Comparison of ENCODE assay signal across 14 cellular contexts in the genomic region with DNA sequence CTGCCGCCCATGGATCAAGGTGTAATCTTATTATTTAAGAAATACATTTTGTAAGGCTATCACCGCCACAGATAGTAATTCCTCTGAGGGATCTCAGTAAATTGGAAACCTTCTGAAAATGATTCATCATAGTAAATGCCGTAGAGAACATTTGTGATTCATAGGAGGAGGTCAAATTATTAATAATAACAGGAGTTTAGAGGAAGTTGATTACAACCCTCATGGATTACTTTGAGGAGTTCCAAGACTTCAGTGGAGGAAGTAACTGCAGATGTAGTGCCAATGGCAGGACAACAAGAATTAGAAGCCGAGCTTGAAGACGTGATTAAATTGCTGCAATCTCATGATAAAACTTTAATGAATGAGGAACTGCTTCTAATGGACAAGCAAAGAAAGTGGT.
DNase-seq lines count a peak whose midpoint lies in the region; ATAC-seq, FAIRE-seq and TF ChIP-seq lines count a peak whose summit lies in the region.
"Had no signal": no experiment of that assay in that cellular context is flagged by ENCODE, and none has a peak within 500 bp of the region (broad histone marks: within the 10 kb centered on the region; RNA-seq: fewer than 3 reads in every experiment).

No MANE protein-coding gene starts in this region.

- H3K36me3 ChIP-seq in colonic mucosa (no peaks in the 10 kb centered on the region), vagina (no peaks in the 10 kb centered on the region)
- H3K36me3 ChIP-seq: esophagus squamous epithelium, spleen, thyroid gland had no signal

- DNase-seq in activated CD4-positive, alpha-beta T cell treated with anti-CD3 and anti-CD28 coated beads for 36 hours, result no peak
- no peak for DNase-seq in activated CD4-positive, alpha-beta T cell treated with anti-CD3 and anti-CD28 coated beads for 48 hours
- peak; percentile 42 for DNase-seq in LHCN-M2 (ENCODE audit: low read depth)
- DNase-seq in activated naive CD8-positive, alpha-beta T cell treated with anti-CD3 and anti-CD28 coated beads, Interleukin-2, amount 50 U/mL, for 24 hours, result no peak
- no peak for DNase-seq in naive thymus-derived CD8-positive, alpha-beta T cell
- no peak for DNase-seq in frontal cortex (ENCODE audit: low spot score in 2 of 2)
- DNase-seq in colonic mucosa, result no peak
- no peak for DNase-seq in vagina (ENCODE audit: extremely low spot score in 2 of 2)
- DNase-seq: esophagus squamous epithelium, NCI-H1436 treated with DMSO at 0.1 percent for 48 hours, NCI-H69, SHP77, spleen, thyroid gland had no signal

- no peak for FAIRE-seq in frontal cortex (lab: Jason Lieb, UNC)

- H3K4me3 Mint-ChIP-seq in activated CD4-positive, alpha-beta T cell treated with anti-CD3 and anti-CD28 coated beads for 36 hours, result peak overlapping the region; percentile 10
- no peak overlapping the region for H3K4me3 Mint-ChIP-seq in activated naive CD8-positive, alpha-beta T cell treated with anti-CD3 and anti-CD28 coated beads, Interleukin-2, amount 50 U/mL, for 24 hours
- peak overlapping the region in 7 of 10 donors; percentile 6 to 84 (median 77) for H3K4me3 Mint-ChIP-seq in naive thymus-derived CD8-positive, alpha-beta T cell

- H3K27ac ChIP-seq in colonic mucosa, result no peak overlapping the region
- no peak overlapping the region for H3K27ac ChIP-seq in vagina
- H3K27ac ChIP-seq: esophagus squamous epithelium, thyroid gland had no signal

- TF ChIP-seq CTCF in colonic mucosa (IDR thresholded peaks at IDR 0.05) (no peak), vagina (IDR thresholded peaks at IDR 0.05) (no peak)

- CTCF ChIA-PET in activated CD4-positive, alpha-beta T cell treated with anti-CD3 and anti-CD28 coated beads for 36 hours (lab: Charles Lee), result interaction anchor here (1.0 to 2.6 kb wide), 5 partner anchors 10 to 194 kb away, joined by 3 to 10 read pairs (median 4); no protein-coding TSS in a partner anchor

- H3K27me3 Mint-ChIP-seq in activated CD4-positive, alpha-beta T cell treated with anti-CD3 and anti-CD28 coated beads for 36 hours, result no peaks in the 10 kb centered on the region
- no peaks in the 10 kb centered on the region for H3K27me3 Mint-ChIP-seq in activated naive CD8-positive, alpha-beta T cell treated with anti-CD3 and anti-CD28 coated beads, Interleukin-2, amount 50 U/mL, for 24 hours
- no peaks in the 10 kb centered on the region for H3K27me3 Mint-ChIP-seq in naive thymus-derived CD8-positive, alpha-beta T cell

- peaks cover 69% of the 10 kb centered on the region for H3K4me1 Mint-ChIP-seq in activated CD4-positive, alpha-beta T cell treated with anti-CD3 and anti-CD28 coated beads for 36 hours
- peaks cover 69% of the 10 kb centered on the region for H3K4me1 Mint-ChIP-seq in activated naive CD8-positive, alpha-beta T cell treated with anti-CD3 and anti-CD28 coated beads, Interleukin-2, amount 50 U/mL, for 24 hours
- peaks cover 22 to 71% (median 65%) of the 10 kb centered on the region in 4 donors for H3K4me1 Mint-ChIP-seq in naive thymus-derived CD8-positive, alpha-beta T cell

- no peaks in the 10 kb centered on the region for H3K9me3 Mint-ChIP-seq in activated CD4-positive, alpha-beta T cell treated with anti-CD3 and anti-CD28 coated beads for 36 hours (ENCODE audit: low read depth)
- no peaks in the 10 kb centered on the region for H3K9me3 Mint-ChIP-seq in activated naive CD8-positive, alpha-beta T cell treated with anti-CD3 and anti-CD28 coated beads, Interleukin-2, amount 50 U/mL, for 24 hours
- no peaks in the 10 kb centered on the region for H3K9me3 Mint-ChIP-seq in naive thymus-derived CD8-positive, alpha-beta T cell

- peak overlapping the region; percentile 87 for H3K27ac Mint-ChIP-seq in activated CD4-positive, alpha-beta T cell treated with anti-CD3 and anti-CD28 coated beads for 36 hours
- peak overlapping the region; percentile 21 for H3K27ac Mint-ChIP-seq in activated naive CD8-positive, alpha-beta T cell treated with anti-CD3 and anti-CD28 coated beads, Interleukin-2, amount 50 U/mL, for 24 hours
- peak overlapping the region in 7 of 10 donors; percentile 2 to 88 (median 77) for H3K27ac Mint-ChIP-seq in naive thymus-derived CD8-positive, alpha-beta T cell

- POLR2A ChIA-PET in activated CD4-positive, alpha-beta T cell treated with anti-CD3 and anti-CD28 coated beads for 36 hours (lab: Charles Lee), result interaction anchor here (0.7 to 2.5 kb wide), 2 partner anchors 18 to 39 kb away, joined by 3 to 8 read pairs; no protein-coding TSS in a partner anchor
- POLR2A ChIA-PET in naive thymus-derived CD8-positive, alpha-beta T cell (lab: Charles Lee), result interaction anchor here (0.6 kb wide), 1 partner anchor 11 kb away, joined by 3 read pairs; no protein-coding TSS in a partner anchor

- no peaks in the 10 kb centered on the region for H3K4me1 ChIP-seq in colonic mucosa
- no peaks in the 10 kb centered on the region for H3K4me1 ChIP-seq in vagina
- H3K4me1 ChIP-seq: esophagus squamous epithelium, thyroid gland had no signal

- TF ChIP-seq POLR2A in vagina (IDR thresholded peaks at IDR 0.05), result no peak

- H3K9ac ChIP-seq in colonic mucosa (ENCODE audit: low read depth in 2 of 2, low read length in 2 of 2), result no peak overlapping the region

- intact Hi-C loops in activated CD4-positive, alpha-beta T cell treated with anti-CD3 and anti-CD28 coated beads for 36 hours (cut with DNase I, micrococcal nuclease), result loop anchor here in 1 of 2 experiments (5.0 kb wide), 2 partner anchors 37 to 308 kb away; no protein-coding TSS in a partner anchor
- intact Hi-C loops in colonic mucosa (cut with DNase I), result no loop called here
- intact Hi-C loops in vagina (cut with DNase I), result no loop called here

- peaks cover 9% of the 10 kb centered on the region for H3K36me3 Mint-ChIP-seq in activated CD4-positive, alpha-beta T cell treated with anti-CD3 and anti-CD28 coated beads for 36 hours (ENCODE audit: low read depth)
- H3K36me3 Mint-ChIP-seq in activated naive CD8-positive, alpha-beta T cell treated with anti-CD3 and anti-CD28 coated beads, Interleukin-2, amount 50 U/mL, for 24 hours (ENCODE audit: low read depth), result peaks cover 10% of the 10 kb centered on the region
- H3K36me3 Mint-ChIP-seq in naive thymus-derived CD8-positive, alpha-beta T cell, result peaks cover 0 to 6% (median 0%) of the 10 kb centered on the region in 3 donors

- no peaks in the 10 kb centered on the region for H3K9me3 ChIP-seq in colonic mucosa
- no peaks in the 10 kb centered on the region for H3K9me3 ChIP-seq in vagina
- H3K9me3 ChIP-seq: esophagus squamous epithelium, spleen, thyroid gland had no signal

- no peak for ATAC-seq in activated CD4-positive, alpha-beta T cell treated with anti-CD3 and anti-CD28 coated beads for 36 hours
- ATAC-seq in activated naive CD8-positive, alpha-beta T cell treated with anti-CD3 and anti-CD28 coated beads, Interleukin-2, amount 50 U/mL, for 24 hours, result no peak
- no peak for ATAC-seq in naive thymus-derived CD8-positive, alpha-beta T cell

- H3K27me3 ChIP-seq in colonic mucosa, result no peaks in the 10 kb centered on the region
- H3K27me3 ChIP-seq in vagina, result no peaks in the 10 kb centered on the region
- H3K27me3 ChIP-seq: esophagus squamous epithelium, spleen, thyroid gland had no signal

- H3K4me3 ChIP-seq in colonic mucosa, result no peak overlapping the region
- no peak overlapping the region for H3K4me3 ChIP-seq in vagina
- H3K4me3 ChIP-seq: esophagus squamous epithelium, thyroid gland had no signal

Comparison
In these comparisons a context has a peak if more than half of its experiments do, and no peak if none do; other contexts are left out.
1. H3K27ac Mint-ChIP-seq: peak in every context shown above with its lines; median percentile 87 in activated CD4-positive, alpha-beta T cell treated with anti-CD3 and anti-CD28 coated beads for 36 hours; 77 in naive thymus-derived CD8-positive, alpha-beta T cell; 21 in activated naive CD8-positive, alpha-beta T cell treated with anti-CD3 and anti-CD28 coated beads, Interleukin-2, amount 50 U/mL, for 24 hours.